1 cellular context compared by ENCODE assay signal in the genomic region with DNA sequence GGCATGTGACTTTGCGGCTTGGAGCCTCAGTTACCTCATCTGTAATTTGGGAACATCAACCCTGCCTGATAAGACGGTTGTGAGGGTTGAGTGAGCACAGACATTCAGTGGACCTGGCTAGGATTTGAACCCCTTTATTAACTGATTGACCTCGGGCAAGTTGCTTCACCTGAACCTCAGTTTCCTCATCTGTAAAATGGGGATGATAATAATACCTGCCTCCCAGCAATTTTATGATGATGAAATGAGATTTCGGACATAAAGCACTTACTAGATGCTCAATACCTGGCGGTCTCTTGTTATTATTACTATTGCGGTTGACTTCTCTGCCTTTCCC.
TF ChIP-seq lines count a peak whose summit lies in the region.

No MANE protein-coding gene starts in this region.

TF ChIP-seq in IMR-90, 13 proteins besides CTCF, POLR2A, EP300 and RAD21:
- TF ChIP-seq FOS (IDR thresholded peaks at IDR 0.05; ENCODE audit: low read depth, low read length) (no peak), MAZ (IDR thresholded peaks at IDR 0.05; ENCODE audit: borderline replicate concordance, low read depth, low read length) (no peak), USF2 (IDR thresholded peaks at IDR 0.05; ENCODE audit: low read depth, low read length) (no peak), BHLHE40 (IDR thresholded peaks at IDR 0.05; ENCODE audit: low read depth, low read length) (no peak), RFX5 (IDR thresholded peaks at IDR 0.05; ENCODE audit: low read depth, low read length) (no peak), CHD1 (IDR thresholded peaks at IDR 0.05; ENCODE audit: low read depth, low read length) (no peak), MAFK (IDR thresholded peaks at IDR 0.05; ENCODE audit: low read depth, low read length) (no peak), MXI1 (IDR thresholded peaks at IDR 0.05; ENCODE audit: borderline replicate concordance, low read depth, low read length) (no peak), CEBPB (IDR thresholded peaks at IDR 0.05; ENCODE audit: low read depth, low read length) (no peak), NFE2L2 (IDR thresholded peaks at IDR 0.05; ENCODE audit: low read depth, low read length) (no peak), RCOR1 (IDR thresholded peaks at IDR 0.05; ENCODE audit: insufficient replicate concordance, low read length) (no peak), SMC3 (IDR thresholded peaks at IDR 0.05; ENCODE audit: low read depth, low read length) (no peak)
- TF ChIP-seq, protein P1, sequence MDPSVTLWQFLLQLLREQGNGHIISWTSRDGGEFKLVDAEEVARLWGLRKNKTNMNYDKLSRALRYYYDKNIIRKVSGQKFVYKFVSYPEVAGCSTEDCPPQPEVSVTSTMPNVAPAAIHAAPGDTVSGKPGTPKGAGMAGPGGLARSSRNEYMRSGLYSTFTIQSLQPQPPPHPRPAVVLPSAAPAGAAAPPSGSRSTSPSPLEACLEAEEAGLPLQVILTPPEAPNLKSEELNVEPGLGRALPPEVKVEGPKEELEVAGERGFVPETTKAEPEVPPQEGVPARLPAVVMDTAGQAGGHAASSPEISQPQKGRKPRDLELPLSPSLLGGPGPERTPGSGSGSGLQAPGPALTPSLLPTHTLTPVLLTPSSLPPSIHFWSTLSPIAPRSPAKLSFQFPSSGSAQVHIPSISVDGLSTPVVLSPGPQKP (IDR thresholded peaks at IDR 0.05; ENCODE audit: borderline replicate concordance, low read depth, low read length): no peak
